In genomic region chr5:95818181-95819147, GRCh38 we compare ENCODE assay signal across 9 cellular contexts. TPM values are rescaled to one million over a fixed set of nuclear protein-coding genes. Genes with fewer than 3 reads are reported as not detected.
DNase-seq lines count a peak whose midpoint lies in the region; ATAC-seq and TF ChIP-seq lines count a peak whose summit lies in the region.
"Had no signal": no experiment of that assay in that cellular context is flagged by ENCODE, and none has a peak within 500 bp of the region (broad histone marks: within the 10 kb centered on the region; RNA-seq: fewer than 3 reads in every experiment).

No MANE protein-coding gene starts in this region.

- H3K4me1 Mint-ChIP-seq in T-helper 1 cell treated with Interleukin-12 subunit alpha and Interleukin-12 subunit beta and Interleukin-4 antibody, amounts not matched to agents 30 μg/mL and 1 μg/mL, for 36 hours (ENCODE audit: low read depth): peaks cover 54% of the 10 kb centered on the region
- H3K4me1 Mint-ChIP-seq in glutamatergic neuron (ENCODE audit: low read depth, unreplicated experiment): peaks cover 19% of the 10 kb centered on the region

- H3K27ac Mint-ChIP-seq in T-helper 1 cell treated with Interleukin-12 subunit alpha and Interleukin-12 subunit beta and Interleukin-4 antibody, amounts not matched to agents 30 μg/mL and 1 μg/mL, for 36 hours: peak overlapping the region; percentile 69
- no peak overlapping the region for H3K27ac Mint-ChIP-seq in glutamatergic neuron (ENCODE audit: unreplicated experiment)

- peaks cover 12 to 21% (median 15%) of the 10 kb centered on the region in 3 donors for H3K36me3 ChIP-seq in skeletal muscle tissue (ENCODE audit: control insufficient read depth in 3 of 3, insufficient read depth in 3 of 3, low read length in 3 of 3)

- no peaks in the 10 kb centered on the region for H3K9me3 ChIP-seq in skeletal muscle tissue (ENCODE audit: control insufficient read depth in 3 of 3, low read length in 3 of 3)

- no peaks in the 10 kb centered on the region for H3K27me3 Mint-ChIP-seq in T-helper 1 cell treated with Interleukin-12 subunit alpha and Interleukin-12 subunit beta and Interleukin-4 antibody, amounts not matched to agents 30 μg/mL and 1 μg/mL, for 36 hours (ENCODE audit: low read depth)
- peaks cover 6% of the 10 kb centered on the region for H3K27me3 Mint-ChIP-seq in glutamatergic neuron (ENCODE audit: unreplicated experiment)

- no peaks in the 10 kb centered on the region for H3K27me3 ChIP-seq in skeletal muscle tissue (ENCODE audit: control insufficient read depth in 3 of 3, insufficient read depth in 3 of 3, low read length in 3 of 3)

- DNase-seq in glutamatergic neuron: no peak
- no peak for DNase-seq in NCI-H2196 treated with DMSO at 0.1 percent for 48 hours (lab: John Stamatoyannopoulos, UW; ENCODE audit: unreplicated experiment)
- no peak for DNase-seq in GM13976 (ENCODE audit: low spot score)
- no peak for DNase-seq in NCI-H345 (lab: John Stamatoyannopoulos, UW)

- no peaks in the 10 kb centered on the region for H3K9me3 Mint-ChIP-seq in T-helper 1 cell treated with Interleukin-12 subunit alpha and Interleukin-12 subunit beta and Interleukin-4 antibody, amounts not matched to agents 30 μg/mL and 1 μg/mL, for 36 hours
- H3K9me3 Mint-ChIP-seq in glutamatergic neuron (ENCODE audit: unreplicated experiment): peaks cover 12% of the 10 kb centered on the region

- H3K9ac ChIP-seq in skeletal muscle tissue (ENCODE audit: low read depth in 1 of 3, low read length in 3 of 3): peak overlapping the region; percentile 46 to 63 (median 58)
- H3K9ac ChIP-seq: KMS-11 had no signal

- H3K4me3 Mint-ChIP-seq in T-helper 1 cell treated with Interleukin-12 subunit alpha and Interleukin-12 subunit beta and Interleukin-4 antibody, amounts not matched to agents 30 μg/mL and 1 μg/mL, for 36 hours: peak overlapping the region; percentile 80
- peak overlapping the region; percentile 39 for H3K4me3 Mint-ChIP-seq in glutamatergic neuron (ENCODE audit: unreplicated experiment)

- peak; percentile 25 for TF ChIP-seq POLR2A in GM18951 (IDR thresholded peaks at IDR 0.05; ENCODE audit: extremely low read depth, insufficient read depth, insufficient read length)

- peak overlapping the region; percentile 58 for H3K27ac ChIP-seq in skeletal muscle tissue (ENCODE audit: low read depth, low read length)
- H3K27ac ChIP-seq: KMS-11 had no signal

- no peak for ATAC-seq in GM18861 (IDR thresholded peaks at IDR 0.05; ENCODE audit: unreplicated experiment)

- peaks cover 34 to 67% (median 50%) of the 10 kb centered on the region in 3 donors for H3K4me1 ChIP-seq in skeletal muscle tissue (ENCODE audit: control insufficient read depth in 3 of 3, insufficient read depth in 3 of 3, low read length in 3 of 3)

- H3K36me3 Mint-ChIP-seq in T-helper 1 cell treated with Interleukin-12 subunit alpha and Interleukin-12 subunit beta and Interleukin-4 antibody, amounts not matched to agents 30 μg/mL and 1 μg/mL, for 36 hours (ENCODE audit: low read depth): peaks cover 34% of the 10 kb centered on the region
- peaks cover 6% of the 10 kb centered on the region for H3K36me3 Mint-ChIP-seq in glutamatergic neuron (ENCODE audit: unreplicated experiment)

- H3K4me3 ChIP-seq in skeletal muscle tissue (ENCODE audit: low read length in 3 of 3): peak overlapping the region; percentile 15 to 57 (median 53)

- in situ Hi-C loops in GM18951 (cut with MboI; ENCODE audit: low sequenced_read_pairs, unreplicated experiment): no loop called here
- in situ Hi-C loops in GM13976 (cut with MboI; ENCODE audit: low sequenced_read_pairs, unreplicated experiment): no loop called here

- TF ChIP-seq CTCF in glutamatergic neuron (IDR thresholded peaks at IDR 0.05; ENCODE audit: partially characterized antibody, unreplicated experiment) (no peak), GM13976 (IDR thresholded peaks at IDR 0.05; ENCODE audit: borderline replicate concordance, control extremely low read depth, extremely low read depth, insufficient read depth, missing control alignments) (no peak)

RNA-seq across cellular contexts. Expression of gene GLRX, which starts 4.1 kb away (rescaled TPM):
- total RNA-seq in glutamatergic neuron (ENCODE audit: unreplicated experiment) (79.6 TPM), skeletal muscle tissue (6.8 TPM)

Comparison
In these comparisons a context has a peak if more than half of its experiments do, and no peak if none do; other contexts are left out.
1. RNA of gene GLRX, which starts 4.1 kb away (total RNA-seq): 79.6 TPM in glutamatergic neuron (single experiment); 6.8 TPM in skeletal muscle tissue (single experiment); every median in the first group is over 10 times any median in the second.